Comparison of ENCODE assay signal across 11 cellular contexts in genomic region chr18:77119101-77119850, GRCh38. TPM values are rescaled to one million over a fixed set of nuclear protein-coding genes. Genes with fewer than 3 reads are reported as not detected.
DNase-seq lines count a peak whose midpoint lies in the region; ATAC-seq and TF ChIP-seq lines count a peak whose summit lies in the region.
"Had no signal": no experiment of that assay in that cellular context is flagged by ENCODE, and none has a peak within 500 bp of the region (broad histone marks: within the 10 kb centered on the region; RNA-seq: fewer than 3 reads in every experiment).

No MANE protein-coding gene starts in this region.

- TF ChIP-seq POLR2A in IMR-90 (IDR thresholded peaks at IDR 0.05; ENCODE audit: low read depth, low read length), result no peak

- peaks cover 13% of the 10 kb centered on the region; the same call in 1 of the 2 replicates for H3K9me1 ChIP-seq in IMR-90 (ENCODE audit: insufficient read depth, low read length)

- no peak overlapping the region for H2BK20ac ChIP-seq in IMR-90 (ENCODE audit: low read depth, low read length)

- H3K36me3 ChIP-seq in Caco-2 (ENCODE audit: control insufficient read depth, insufficient read depth, low read length) (no peaks in the 10 kb centered on the region), IMR-90 (ENCODE audit: control insufficient read depth, insufficient read depth, low read length) (no peaks in the 10 kb centered on the region)
- H3K36me3 ChIP-seq: right atrium auricular region had no signal

- H3K4me1 Mint-ChIP-seq in Caco-2 (ENCODE audit: low read depth, unreplicated experiment), result peaks cover 6% of the 10 kb centered on the region
- H3K4me1 Mint-ChIP-seq in chondrocyte (ENCODE audit: low read depth), result peaks cover 20% of the 10 kb centered on the region
- H3K4me1 Mint-ChIP-seq in osteocyte (ENCODE audit: unreplicated experiment), result peaks cover 22% of the 10 kb centered on the region

- no peak overlapping the region for H3K4me2 ChIP-seq in IMR-90 (ENCODE audit: low read depth, low read length)

- H2AK5ac ChIP-seq in IMR-90 (ENCODE audit: low read depth, low read length), result peak overlapping the region; percentile 99

- H3K9me3 Mint-ChIP-seq in Caco-2 (ENCODE audit: unreplicated experiment) (no peaks in the 10 kb centered on the region), chondrocyte (ENCODE audit: low read depth) (no peaks in the 10 kb centered on the region), osteocyte (ENCODE audit: unreplicated experiment) (no peaks in the 10 kb centered on the region)

- intact Hi-C loops in Caco-2 (cut with micrococcal nuclease; ENCODE audit: unreplicated experiment), result no loop called here
- intact Hi-C loops in IMR-90 (cut with micrococcal nuclease), result no loop called here

- H3K27me3 ChIP-seq in Caco-2 (replicated peaks; ENCODE audit: control insufficient read depth, insufficient read depth, low read length), result no peaks in the 10 kb centered on the region
- H3K27me3 ChIP-seq in IMR-90 (ENCODE audit: control insufficient read depth, insufficient read depth, low read length), result no peaks in the 10 kb centered on the region
- H3K27me3 ChIP-seq: right atrium auricular region had no signal

- no peaks in the 10 kb centered on the region for H4K20me1 ChIP-seq in IMR-90 (ENCODE audit: insufficient read depth, low read length)

- no peak overlapping the region for H3K9ac ChIP-seq in IMR-90 (ENCODE audit: low read depth, low read length)

- H3K4me1 ChIP-seq in Caco-2, result peaks cover 10% of the 10 kb centered on the region
- H3K4me1 ChIP-seq in IMR-90 (ENCODE audit: control insufficient read depth, insufficient read depth, low read length), result peaks cover 6% of the 10 kb centered on the region

- in situ Hi-C loops in IMR-90 (cut with MboI; ENCODE audit: low sequenced_read_pairs), result loop anchor here (25.0 kb wide), 1 partner anchor 657 kb away; no protein-coding TSS in a partner anchor

- no peak overlapping the region for H3K4me3 ChIP-seq in Caco-2 (ENCODE audit: low read depth, low read length)
- H3K4me3 ChIP-seq in IMR-90 (ENCODE audit: insufficient read depth, low read depth, low read length), result no peak overlapping the region
- H3K4me3 ChIP-seq: right atrium auricular region had no signal

- peak overlapping the region; percentile 65; the same call in 1 of the 2 replicates for H3K14ac ChIP-seq in IMR-90 (replicated peaks; ENCODE audit: low read depth, low read length)

- no peak overlapping the region; a peak in 1 of 4 replicates for H4K8ac ChIP-seq in IMR-90 (ENCODE audit: low read depth in 2 of 2, low read length in 2 of 2)

- peak overlapping the region; percentile 19 for H2BK5ac ChIP-seq in IMR-90 (ENCODE audit: low read depth, low read length, poor library complexity, severe bottlenecking)

- no peak overlapping the region for H2AFZ ChIP-seq in IMR-90 (replicated peaks; ENCODE audit: low read length, poor library complexity)

- CTCF ChIA-PET in Caco-2 (lab: Charles Lee) (no interaction called here), IMR-90 (lab: Yijun Ruan, JAX) (no interaction called here)

- peak overlapping the region; percentile 86; the same call in 1 of the 3 replicates for H2BK15ac ChIP-seq in IMR-90 (ENCODE audit: low read depth, low read length)

- BruUV-seq in Caco-2 (replicated peaks; lab: Mats Ljungman, UMichigan), result no TSS peak
- BruUV-seq in IMR-90 (replicated peaks; lab: Mats Ljungman, UMichigan), result no TSS peak

- TF ChIP-seq CTCF in Caco-2 (IDR thresholded peaks at IDR 0.05; ENCODE audit: insufficient read depth in 1 of 2, low read depth in 1 of 2, low read length in 1 of 2, severe bottlenecking in 1 of 2, unreplicated experiment in 1 of 2) (no peak), IMR-90 (conservative IDR thresholded peaks at IDR 0.05; ENCODE audit: low read depth, low read length) (no peak), chondrocyte (IDR thresholded peaks at IDR 0.05) (no peak), osteocyte (IDR thresholded peaks at IDR 0.05) (no peak), omental fat pad (IDR thresholded peaks at IDR 0.05) (no peak)

- peak overlapping the region; percentile 64; the same call in 1 of the 2 replicates for H3K4ac ChIP-seq in IMR-90 (ENCODE audit: low read depth, low read length)

- dilution Hi-C loops in IMR-90 (cut with HindIII; ENCODE audit: low sequenced_read_pairs, unreplicated experiment), result no loop called here

- no peak overlapping the region; the same call in 1 of the 2 replicates for H4K91ac ChIP-seq in IMR-90 (ENCODE audit: insufficient read depth, low read depth, low read length)

- peak overlapping the region; percentile 66 for H3K27ac Mint-ChIP-seq in Caco-2 (ENCODE audit: unreplicated experiment)
- no peak overlapping the region for H3K27ac Mint-ChIP-seq in chondrocyte (ENCODE audit: unreplicated experiment)
- no peak overlapping the region for H3K27ac Mint-ChIP-seq in osteocyte (ENCODE audit: unreplicated experiment)

- H4K5ac ChIP-seq in IMR-90 (ENCODE audit: low read depth, low read length), result peak overlapping the region; percentile 35; the same call in 1 of the 2 replicates

- H3K23ac ChIP-seq in IMR-90 (ENCODE audit: low read depth, low read length), result no peak overlapping the region; the same call in 1 of the 2 replicates

- ATAC-seq in IMR-90 (ENCODE audit: low read depth), result no peak
- ATAC-seq in omental fat pad (ENCODE audit: low FRiP score), result no peak
- ATAC-seq in GM21825 (IDR thresholded peaks at IDR 0.05; ENCODE audit: unreplicated experiment), result no peak

- no peaks in the 10 kb centered on the region for H3K27me3 Mint-ChIP-seq in Caco-2 (ENCODE audit: insufficient read depth, unreplicated experiment)
- no peaks in the 10 kb centered on the region for H3K27me3 Mint-ChIP-seq in chondrocyte (ENCODE audit: low read depth)
- H3K27me3 Mint-ChIP-seq in osteocyte (ENCODE audit: unreplicated experiment), result no peaks in the 10 kb centered on the region

- H3K4me3 Mint-ChIP-seq in Caco-2 (ENCODE audit: unreplicated experiment) (no peak overlapping the region), chondrocyte (ENCODE audit: unreplicated experiment) (no peak overlapping the region), osteocyte (ENCODE audit: unreplicated experiment) (no peak overlapping the region)

- H3K9me3 ChIP-seq in Caco-2 (no peaks in the 10 kb centered on the region), IMR-90 (ENCODE audit: control insufficient read depth, insufficient read depth, low read length) (no peaks in the 10 kb centered on the region)
- H3K9me3 ChIP-seq: right atrium auricular region had no signal

- WGBS in IMR-90 (ENCODE audit: extremely low coverage in 2 of 2, insufficient read length in 1 of 2), 2 experiments, result 64% methylated on average over 3 of the region's 12 CpGs; no CpG with 5 or more reads in 1 of the 2 experiments

- no peak overlapping the region for H3K56ac ChIP-seq in IMR-90 (ENCODE audit: extremely low read depth, insufficient read depth, low read length)

- H3K36me3 Mint-ChIP-seq in Caco-2 (ENCODE audit: insufficient read depth, unreplicated experiment), result peaks cover 12% of the 10 kb centered on the region
- H3K36me3 Mint-ChIP-seq in chondrocyte (ENCODE audit: low read depth), result no peaks in the 10 kb centered on the region
- peaks cover 7% of the 10 kb centered on the region for H3K36me3 Mint-ChIP-seq in osteocyte (ENCODE audit: unreplicated experiment)

- no peak overlapping the region for H3K27ac ChIP-seq in IMR-90 (ENCODE audit: insufficient read depth, low read length)

- POLR2A ChIA-PET in Caco-2 (lab: Charles Lee), result no interaction called here
- POLR2A ChIA-PET in IMR-90 (lab: Charles Lee; ENCODE audit: unreplicated experiment), result no interaction called here

- peaks cover 0 to 4% of the 10 kb centered on the region in 2 experiments; a peak in 1 of 4 replicates for H3K79me1 ChIP-seq in IMR-90 (ENCODE audit: low read depth in 1 of 2, low read length in 2 of 2)

- TF ChIP-seq RAD21 in IMR-90 (IDR thresholded peaks at IDR 0.05; ENCODE audit: low read length), result no peak

- no peak for DNase-seq in Caco-2
- DNase-seq in IMR-90, result no peak
- DNase-seq in chondrocyte (ENCODE audit: low spot score), result peak; percentile 79
- DNase-seq in osteocyte (ENCODE audit: extremely low spot score, unreplicated experiment), result peak; percentile 68
- DNase-seq in omental fat pad (ENCODE audit: low spot score), result no peak
- no peak for DNase-seq in epidermal melanocyte (ENCODE audit: insufficient read length, low spot score)
- DNase-seq: activated CD4-positive, alpha-beta T cell treated with anti-CD3 and anti-CD28 coated beads, Interleukin-2, amount 50 U/mL, for 1 hour; anterior cingulate cortex; SW 1271 had no signal

- H3K18ac ChIP-seq in IMR-90 (ENCODE audit: low read depth, low read length), result no peak overlapping the region

- H2AK9ac ChIP-seq in IMR-90 (replicated peaks; ENCODE audit: low read depth, low read length, poor library complexity), result no peak overlapping the region

- H2BK120ac ChIP-seq in IMR-90 (ENCODE audit: low read depth, low read length), result peak overlapping the region; percentile 34; the same call in 1 of the 2 replicates

TF ChIP-seq in IMR-90, 13 proteins besides CTCF, POLR2A, EP300 and RAD21:
- TF ChIP-seq SMC3 (IDR thresholded peaks at IDR 0.05; ENCODE audit: low read depth, low read length) (no peak), CEBPB (IDR thresholded peaks at IDR 0.05; ENCODE audit: low read depth, low read length) (no peak), MAFK (IDR thresholded peaks at IDR 0.05; ENCODE audit: low read depth, low read length) (no peak), FOS (IDR thresholded peaks at IDR 0.05; ENCODE audit: low read depth, low read length) (no peak), NFE2L2 (IDR thresholded peaks at IDR 0.05; ENCODE audit: low read depth, low read length) (no peak)

RNA-seq across cellular contexts. Expression of gene MBP, which starts 13.3 kb away (rescaled TPM):
- total RNA-seq in Caco-2 (2022) (7.9 and 11.4 TPM in 2 replicates), IMR-90 (2012; rRNA removed) (0.90 and 1.4 TPM in 2 replicates), chondrocyte (8.3 to 15.9 TPM (median 14.0 TPM) in 3 replicates), osteocyte (13.8 and 18.6 TPM in 2 replicates), omental fat pad (10 to 100 TPM; 27.4 to 50.9 (median 36.0) TPM)
- polyA plus RNA-seq in IMR-90 (2012; rRNA removed), result 0.72 and 0.75 TPM in 2 replicates
- polyA plus RNA-seq in IMR-90 (2012; cell fraction: cytosol; rRNA removed), result 0.52 and 0.82 TPM in 2 replicates
- 1.2 and 2.2 TPM in 2 replicates for polyA plus RNA-seq in IMR-90 (2012; cell fraction: nucleus; rRNA removed; ENCODE audit: low replicate concordance)

Comparison
In these comparisons a context has a peak if more than half of its experiments do, and no peak if none do; other contexts are left out.
1. DNase-seq: peak in chondrocyte (single experiment) and osteocyte (single experiment); none in Caco-2 (0 of 2), IMR-90 (single experiment), omental fat pad (single experiment) and epidermal melanocyte (single experiment).